In genomic region chr6:40968620-40969145, GRCh38 we compare ENCODE assay signal across 30 cellular contexts.
"Had no signal": no experiment of that assay in that cellular context is flagged by ENCODE, and none has a peak within 500 bp of the region (broad histone marks: within the 10 kb centered on the region; RNA-seq: fewer than 3 reads in every experiment).

No MANE protein-coding gene starts in this region.

- H3K4me3 ChIP-seq: SJCRH30, SK-N-MC had no signal

- H3K36me3 ChIP-seq: SJCRH30, WERI-Rb-1 had no signal

- H3K4me1 ChIP-seq: SJCRH30 had no signal

- H3K27ac ChIP-seq: SJCRH30, SK-N-MC, WERI-Rb-1 had no signal

- H3K36me3 Mint-ChIP-seq: activated naive CD8-positive, alpha-beta T cell treated with anti-CD3 and anti-CD28 coated beads, Interleukin-2, amount 10 ng/mL, durations not matched to agents 7 days and 5 days; brain had no signal

- H3K27ac Mint-ChIP-seq: activated CD4-positive, alpha-beta T cell treated with anti-CD3 and anti-CD28 coated beads, Interleukin-2, amount 10 ng/mL, durations not matched to agents 24 days and 14 days; activated CD8-positive, alpha-beta T cell treated with anti-CD3 and anti-CD28 coated beads for 36 hours; activated naive CD8-positive, alpha-beta T cell treated with anti-CD3 and anti-CD28 coated beads, Interleukin-2, amount 10 ng/mL, durations not matched to agents 7 days and 5 days; activated T-cell treated with anti-CD3 and anti-CD28 coated beads, Interleukin-2, amount 50 U/mL, for 72 hours; activated T-helper 17 cell treated with anti-CD3 and anti-CD28 coated beads, Interleukin-2, amount 50 U/mL, for 72 hours; brain had no signal

- H3K9me3 ChIP-seq: SJCRH30 had no signal

- DNase-seq: activated CD4-positive, alpha-beta T cell treated with anti-CD3 and anti-CD28 coated beads, Interleukin-2, amount 10 ng/mL, durations not matched to agents 24 days and 14 days; activated CD4-positive, alpha-beta T cell treated with anti-CD3 and anti-CD28 coated beads, Interleukin-2, amount 50 U/mL, for 4 hours; activated CD8-positive, alpha-beta T cell treated with anti-CD3 and anti-CD28 coated beads for 36 hours; activated effector memory CD4-positive, alpha-beta T cell treated with anti-CD3 and anti-CD28 coated beads, Interleukin-2, amount 50 U/mL, for 16 hours; activated naive CD4-positive, alpha-beta T cell; activated naive CD4-positive, alpha-beta T cell treated with anti-CD3 and anti-CD28 coated beads, Interleukin-2, amount 50 U/mL, for 16 hours; activated naive CD8-positive, alpha-beta T cell treated with anti-CD3 and anti-CD28 coated beads, Interleukin-2, amount 10 ng/mL, durations not matched to agents 7 days and 5 days; activated T-cell treated with anti-CD3 and anti-CD28 coated beads, Interleukin-2, amount 50 U/mL, for 1 hour; activated T-cell treated with anti-CD3 and anti-CD28 coated beads, Interleukin-2, amount 50 U/mL, for 72 hours; caudate nucleus; cerebellar nuclear complex; Kasumi-1; MM.1S; MV-4-11; NCI-H1092; NCI-H1436 treated with DMSO at 0.1 percent for 48 hours; NCI-H1694 treated with DMSO at 0.1 percent for 48 hours; NCI-H2029; NCI-H510A; NCI-H526; NCI-H748 treated with DMSO at 0.1 percent for 48 hours; NK-92 treated with Interleukin-12 subunit alpha and Interleukin-12 subunit beta, amount 100 ng/mL, for 24 hours; PC-3; SHP77; SJCRH30; T1000; WERI-Rb-1 had no signal

- ATAC-seq: activated CD8-positive, alpha-beta T cell treated with anti-CD3 and anti-CD28 coated beads for 36 hours; activated T-cell treated with anti-CD3 and anti-CD28 coated beads, Interleukin-2, amount 50 U/mL, for 72 hours; activated T-helper 17 cell treated with anti-CD3 and anti-CD28 coated beads, Interleukin-2, amount 50 U/mL, for 72 hours; PC-3 had no signal

- H3K9me3 Mint-ChIP-seq: activated CD4-positive, alpha-beta T cell treated with anti-CD3 and anti-CD28 coated beads, Interleukin-2, amount 10 ng/mL, durations not matched to agents 24 days and 14 days had no signal

- H3K27me3 ChIP-seq: SJCRH30 had no signal
